Comparison of ENCODE assay signal across 19 cellular contexts in the genomic region with DNA sequence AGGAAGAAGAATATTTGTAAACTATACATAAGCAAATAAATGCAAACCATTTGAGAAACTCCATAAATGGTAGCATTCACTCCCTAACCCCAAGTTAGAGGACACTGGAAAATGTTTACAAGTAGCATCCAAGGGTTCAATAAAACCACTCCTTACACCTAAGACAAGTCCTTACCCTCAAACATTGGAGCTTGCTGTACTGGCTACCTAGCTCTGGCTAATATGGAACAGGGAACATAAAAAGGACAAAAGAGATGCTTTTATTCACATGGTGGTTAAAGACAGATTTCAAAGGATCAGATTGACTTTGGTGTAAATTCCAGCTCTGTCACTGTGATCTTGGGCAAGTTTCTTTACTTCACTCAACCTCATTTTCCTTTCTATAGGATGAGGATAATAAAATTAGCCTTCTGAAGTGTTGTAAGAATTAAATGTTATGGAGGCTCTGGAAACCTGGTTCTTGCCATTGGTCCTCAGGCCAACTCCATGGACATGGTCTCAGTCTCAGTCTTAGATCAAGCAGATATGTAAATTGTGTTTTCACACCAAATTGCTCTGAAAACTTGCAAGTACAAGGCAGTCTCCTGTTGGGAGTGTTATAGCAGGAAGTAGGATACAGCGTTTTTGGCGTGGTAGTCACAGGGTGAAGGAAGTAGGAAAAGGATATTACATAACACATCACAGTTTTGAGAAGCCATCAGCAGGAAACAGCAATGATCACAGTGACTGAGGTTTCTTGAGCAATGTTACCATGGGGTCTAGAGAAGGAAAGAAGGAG. TPM values are rescaled to one million over a fixed set of nuclear protein-coding genes. Genes with fewer than 3 reads are reported as not detected.
A peak's percentile ranks its signal among the peaks of the same experiment; 100 is the strongest.
DNase-seq lines count a peak whose midpoint lies in the region; ATAC-seq, FAIRE-seq and TF ChIP-seq lines count a peak whose summit lies in the region.
"Had no signal": no experiment of that assay in that cellular context is flagged by ENCODE, and none has a peak within 500 bp of the region (broad histone marks: within the 10 kb centered on the region; RNA-seq: fewer than 3 reads in every experiment).

No MANE protein-coding gene starts in this region.

- DNase-seq in KG1 (lab: John Stamatoyannopoulos, UW) (peak; percentile 42), SIG-M5 treated with dmso at 0.1 percent for 504 hours (lab: John Stamatoyannopoulos, UW; ENCODE audit: unreplicated experiment) (peak; percentile 88), fibroblast of the aortic adventitia (ENCODE audit: low read depth) (peak; percentile 45), sciatic nerve (ENCODE audit: low spot score) (no peak), small intestine (no peak)
- DNase-seq in NK-92 treated with Interleukin-12 subunit alpha and Interleukin-12 subunit beta, amount 100 ng/mL, for 24 hours (lab: John Stamatoyannopoulos, UW) = no peak
- DNase-seq in activated CD8-positive, alpha-beta memory T cell treated with anti-CD3 and anti-CD28 coated beads, Interleukin-2, amount 50 U/mL, for 48 hours = no peak
- DNase-seq: activated gamma-delta T cell; CD8-positive, alpha-beta T cell; effector memory CD4-positive, alpha-beta T cell; MM.1S; stimulated activated CD4-positive, alpha-beta T cell treated with anti-CD3 and anti-CD28 coated beads, Interleukin-1b, Interleukin-23, amount 100 ng/mL, for 48 hours; stimulated activated CD8-positive, alpha-beta memory T cell treated with anti-CD3 and anti-CD28 coated beads, Interleukin-4, amount 100 ng/mL, for 48 hours had no signal

- H3K27ac ChIP-seq in small intestine (ENCODE audit: low read depth in 1 of 2, low read length in 1 of 2) = peak overlapping the region in 1 of 2 donors; percentile 7
- H3K27ac ChIP-seq: prostate gland, VCaP had no signal

- no peaks in the 10 kb centered on the region for H3K36me3 ChIP-seq in small intestine (ENCODE audit: control insufficient read depth in 2 of 2, insufficient read depth in 2 of 2, low read length in 2 of 2)
- H3K36me3 ChIP-seq: prostate gland had no signal

- H3K27me3 ChIP-seq in small intestine (ENCODE audit: control insufficient read depth in 2 of 2, insufficient read depth in 2 of 2, low read length in 2 of 2) = no peaks in the 10 kb centered on the region

- no peak for TF ChIP-seq CTCF in fibroblast of the aortic adventitia (IDR thresholded peaks at IDR 0.05; ENCODE audit: insufficient read depth, low read length)

- intact Hi-C loops in sciatic nerve (cut with DNase I) = no loop called here

- H3K4me3 ChIP-seq in fibroblast of the aortic adventitia (ENCODE audit: low read depth, low read length) (no peak overlapping the region), small intestine (ENCODE audit: low read depth in 1 of 2, low read length in 2 of 2) (no peak overlapping the region)
- H3K4me3 ChIP-seq: prostate gland had no signal

- FAIRE-seq in small intestine (lab: Jason Lieb, UNC) = no peak
- FAIRE-seq: frontal cortex, islet of Langerhans had no signal

- no peaks in the 10 kb centered on the region for H3K4me1 ChIP-seq in small intestine (ENCODE audit: control insufficient read depth in 2 of 2, insufficient read depth in 1 of 2, low read depth in 1 of 2, low read length in 1 of 2)
- H3K4me1 ChIP-seq: prostate gland had no signal

- ATAC-seq in sciatic nerve = peak; percentile 27
- ATAC-seq: CD8-positive, alpha-beta T cell; SK-N-SH treated with all-trans-retinoic acid at 6 μM for 48 hours had no signal

- no peaks in the 10 kb centered on the region for H3K9me3 ChIP-seq in small intestine (ENCODE audit: control insufficient read depth, low read depth)
- H3K9me3 ChIP-seq: prostate gland had no signal

- 45 to 78% (median 69%) methylated on average over 2 of the region's 2 CpGs for WGBS in small intestine, 3 donors

RNA-seq across cellular contexts. Expression of gene CXCL1, which starts 3.3 kb away (rescaled TPM):
- total RNA-seq in fibroblast of the aortic adventitia (ENCODE audit: low replicate concordance) (1.3 and 5.2 TPM in 2 replicates), sciatic nerve (11.6 TPM)
- polyA plus RNA-seq in small intestine = 10 to 100 TPM in 2 of 3 donors, 1 to 10 TPM in 1; 2.9 to 13.8 (median 12.7) TPM
- total RNA-seq: CD8-positive, alpha-beta T cell; G401 had no signal

RNA-seq across cellular contexts. Expression of gene PF4V1, which starts 19.4 kb away (rescaled TPM):
- not detected in 2 replicates for total RNA-seq in fibroblast of the aortic adventitia (ENCODE audit: low replicate concordance)
- total RNA-seq in sciatic nerve = not detected
- polyA plus RNA-seq in small intestine = not detected
- total RNA-seq: CD8-positive, alpha-beta T cell; G401; prostate gland had no signal

RNA-seq across cellular contexts. Expression of gene CXCL6, which starts 36.0 kb away (rescaled TPM):
- total RNA-seq in fibroblast of the aortic adventitia (ENCODE audit: low replicate concordance) (1.4 and 19.0 TPM in 2 replicates), sciatic nerve (2.8 TPM)
- polyA plus RNA-seq in small intestine = 1 to 10 TPM in 2 of 3 donors, not detected in 1; 1.6 to 5.9 TPM
- total RNA-seq: CD8-positive, alpha-beta T cell; G401 had no signal

Comparison
In these comparisons a context has a peak if more than half of its experiments do, and no peak if none do; other contexts are left out.
1. DNase-seq: peak in KG1 (single experiment), SIG-M5 treated with dmso at 0.1 percent for 504 hours (single experiment) and fibroblast of the aortic adventitia (single experiment); none in sciatic nerve (single experiment), NK-92 treated with Interleukin-12 subunit alpha and Interleukin-12 subunit beta, amount 100 ng/mL, for 24 hours (single experiment), activated CD8-positive, alpha-beta memory T cell treated with anti-CD3 and anti-CD28 coated beads, Interleukin-2, amount 50 U/mL, for 48 hours (single experiment) and small intestine (single experiment).